Comparison of ENCODE assay signal across 1 cellular context in the genomic region with DNA sequence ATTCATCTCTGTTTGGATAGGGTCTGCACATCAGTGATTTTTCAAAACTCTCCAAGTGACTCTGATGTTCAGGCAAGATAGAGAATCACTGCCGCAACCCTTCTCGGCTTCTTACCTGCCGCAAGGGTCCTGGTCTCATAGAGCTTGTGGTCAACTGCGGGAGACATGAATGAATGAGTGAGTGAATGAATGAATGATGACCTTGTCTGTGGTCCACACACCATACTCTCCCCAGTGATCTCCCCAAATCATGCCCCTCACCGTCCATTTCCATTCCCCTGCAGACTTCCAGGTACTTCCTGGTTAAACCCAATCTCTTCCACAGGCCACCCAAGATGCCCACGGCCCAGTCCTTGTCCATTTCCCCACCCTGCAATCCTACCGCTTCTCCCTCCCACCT.
TF ChIP-seq lines count a peak whose summit lies in the region.

No MANE protein-coding gene starts in this region.

TF ChIP-seq in K562, 482 proteins besides CTCF, POLR2A, EP300 and RAD21:
- TF ChIP-seq ZNF24 (IDR thresholded peaks at IDR 0.05), result peak; percentile 89
- TF ChIP-seq MXI1 (IDR thresholded peaks at IDR 0.05; ENCODE audit: low read depth, low read length), result no peak
